ENCODE assay signal across 8 cellular contexts in genomic region chr6:116570856-116571682, GRCh38. TPM values are rescaled to one million over a fixed set of nuclear protein-coding genes. Genes with fewer than 3 reads are reported as not detected.
DNase-seq lines count a peak whose midpoint lies in the region; ATAC-seq and TF ChIP-seq lines count a peak whose summit lies in the region.

Gene RWDD1, plus strand, starts transcription at chr6:116571504. Its CDS starts 79 bp downstream, at chr6:116571583.

- no peaks in the 10 kb centered on the region for H3K27me3 ChIP-seq in OCI-LY3 (ENCODE audit: low read depth, low read length)

- H2AFZ ChIP-seq in OCI-LY3 (ENCODE audit: low read depth, low read length): peak within 1 kb of the TSS; percentile 89

- H3K4me2 ChIP-seq in OCI-LY3 (ENCODE audit: low read length): peak within 1 kb of the TSS; percentile 89

- DNase-seq in DMS 273 (lab: John Stamatoyannopoulos, UW; ENCODE audit: unreplicated experiment) (peak; percentile 99), HuH-7 (ENCODE audit: low spot score) (peak; percentile 93), endothelial cell (ENCODE audit: low spot score) (peak; percentile 99), midbrain (lab: John Stamatoyannopoulos, UW) (peak; percentile 99)
- peak; percentile 96 for DNase-seq in activated CD8-positive, alpha-beta memory T cell treated with anti-CD3 and anti-CD28 coated beads, Interleukin-2, amount 50 U/mL, for 48 hours
- DNase-seq in stimulated activated CD8-positive, alpha-beta memory T cell treated with anti-CD3 and anti-CD28 coated beads, Interleukin-2, amount 100 ng/mL, for 1 hour (ENCODE audit: low read depth in 2 of 2): peak; percentile 92 to 96

- no peaks in the 10 kb centered on the region for H3K9me3 ChIP-seq in OCI-LY3 (ENCODE audit: insufficient read depth, low read length)

- peaks cover 7% of the 10 kb centered on the region for H3K27me3 Mint-ChIP-seq in endothelial cell (ENCODE audit: unreplicated experiment)

- H3K4me3 ChIP-seq in OCI-LY3 (ENCODE audit: low read length): peak within 1 kb of the TSS; percentile 90

- peaks cover 25% of the 10 kb centered on the region for H3K4me1 ChIP-seq in OCI-LY3 (ENCODE audit: low read length)

- peak within 1 kb of the TSS; percentile 84 for H3K9ac ChIP-seq in OCI-LY3 (ENCODE audit: low read length)

- TF ChIP-seq CTCF in OCI-LY3 (IDR thresholded peaks at IDR 0.05; ENCODE audit: low read depth, low read length) (no peak), endothelial cell (IDR thresholded peaks at IDR 0.05; ENCODE audit: unreplicated experiment) (no peak)

- peak; percentile 95 for ATAC-seq in GM21515 (IDR thresholded peaks at IDR 0.05; ENCODE audit: unreplicated experiment)

- peak within 1 kb of the TSS; percentile 100 for H3K4me3 Mint-ChIP-seq in endothelial cell (ENCODE audit: unreplicated experiment)

- no peaks in the 10 kb centered on the region for H3K9me3 Mint-ChIP-seq in endothelial cell (ENCODE audit: unreplicated experiment)

- H3K27ac ChIP-seq in OCI-LY3 (ENCODE audit: low read length): peak within 1 kb of the TSS; percentile 71

- H4K20me1 ChIP-seq in OCI-LY3 (ENCODE audit: insufficient read depth, low read length): no peaks in the 10 kb centered on the region

- H3K36me3 ChIP-seq in OCI-LY3 (replicated peaks; ENCODE audit: low read depth, low read length): peaks cover 3% of the 10 kb centered on the region

- H3K36me3 Mint-ChIP-seq in endothelial cell (ENCODE audit: low read depth, unreplicated experiment): no peaks in the 10 kb centered on the region

- peaks cover 43% of the 10 kb centered on the region for H3K4me1 Mint-ChIP-seq in endothelial cell (ENCODE audit: unreplicated experiment)

- peak within 1 kb of the TSS; percentile 99 for H3K27ac Mint-ChIP-seq in endothelial cell (ENCODE audit: unreplicated experiment)

- H3K79me2 ChIP-seq in OCI-LY3 (ENCODE audit: low read length): peaks cover 54% of the 10 kb centered on the region

RNA-seq across cellular contexts. Expression of gene RWDD1, which starts in this region (rescaled TPM):
- 38.0 TPM for total RNA-seq in endothelial cell (ENCODE audit: unreplicated experiment)

Comparison
In these comparisons a context has a peak if more than half of its experiments do, and no peak if none do; other contexts are left out.
1. Peak in every context shown above with its lines: DNase-seq, ATAC-seq, H3K4me3 ChIP-seq and H3K27ac ChIP-seq.